ENCODE assay signal across 10 cellular contexts in genomic region chr12:53065470-53065869, GRCh38. TPM values are rescaled to one million over a fixed set of nuclear protein-coding genes. Genes with fewer than 3 reads are reported as not detected.
DNase-seq lines count a peak whose midpoint lies in the region; FAIRE-seq and TF ChIP-seq lines count a peak whose summit lies in the region.
"Had no signal": no experiment of that assay in that cellular context is flagged by ENCODE, and none has a peak within 500 bp of the region (broad histone marks: within the 10 kb centered on the region; RNA-seq: fewer than 3 reads in every experiment).

No MANE protein-coding gene starts in this region.

- TF ChIP-seq POLR2A in Peyer's patch (IDR thresholded peaks at IDR 0.05) (no peak), H1 (IDR thresholded peaks at IDR 0.05; ENCODE audit: control extremely low read depth in 1 of 2, low read depth in 2 of 2, low read length in 2 of 2) (no peak)

- H3K23ac ChIP-seq in H1 (ENCODE audit: insufficient read length) = no peak overlapping the region

- H3K9me3 ChIP-seq in Peyer's patch (no peaks in the 10 kb centered on the region), H1 (ENCODE audit: insufficient read depth in 2 of 2, low read depth in 1 of 2, low read length in 1 of 2) (no peaks in the 10 kb centered on the region), muscle layer of duodenum (ENCODE audit: control insufficient read depth in 1 of 2, low read length in 2 of 2) (no peaks in the 10 kb centered on the region), tibial artery (no peaks in the 10 kb centered on the region)
- H3K9me3 ChIP-seq: lower lobe of right lung had no signal

- H3K27me3 Mint-ChIP-seq in Calu3 (ENCODE audit: unreplicated experiment) = no peaks in the 10 kb centered on the region
- H3K27me3 Mint-ChIP-seq: stimulated activated naive CD8-positive, alpha-beta T cell treated with anti-CD3 and anti-CD28 coated beads, Interleukin-15, Interleukin-2, amounts not matched to agents 100 ng/mL and 50 ng/mL, for 24 hours had no signal

- peaks cover 24% of the 10 kb centered on the region for H3K4me1 Mint-ChIP-seq in Calu3 (ENCODE audit: low read depth, unreplicated experiment)

- WGBS in H1 (ENCODE audit: extremely low coverage in 1 of 2, insufficient coverage in 1 of 2, insufficient read length in 1 of 2, insufficient replicate concordance in 2 of 2, low coverage in 1 of 2, low lambda C conversion rate in 2 of 2, missing lambda C conversion rate in 1 of 2), 2 experiments = 85% methylated on average over 7 of the region's 7 CpGs; no CpG with 5 or more reads in 1 of the 2 experiments

- DNase-seq in Peyer's patch (peak in 1 of 3 donors; percentile 45), H1 (ENCODE audit: low read depth in 1 of 2, low spot score in 2 of 2) (no peak), tibial artery (peak; percentile 37 to 72), NCI-H82 (lab: John Stamatoyannopoulos, UW) (no peak), Calu3 (no peak), RKO (ENCODE audit: low spot score) (no peak)

- no peak for FAIRE-seq in H1 (lab: Jason Lieb, UNC)

- H4K20me1 ChIP-seq in H1 (replicated peaks in 1 of 2; ENCODE audit: control insufficient read depth in 1 of 2, insufficient read depth in 2 of 2, low read length in 2 of 2) = peaks cover 0 to 2% of the 10 kb centered on the region in 2 experiments

- H3K79me1 ChIP-seq in H1 (ENCODE audit: low read depth, low read length) = no peaks in the 10 kb centered on the region

- no peaks in the 10 kb centered on the region for H3K79me2 ChIP-seq in H1 (ENCODE audit: control insufficient read depth in 1 of 2, insufficient read depth in 2 of 2, low read length in 2 of 2)

- H2BK120ac ChIP-seq in H1 (replicated peaks; ENCODE audit: low read depth, low read length) = no peak overlapping the region

- peaks cover 23% of the 10 kb centered on the region for H3K36me3 Mint-ChIP-seq in Calu3 (ENCODE audit: insufficient read depth, unreplicated experiment)

- H3K27ac Mint-ChIP-seq in Calu3 (ENCODE audit: unreplicated experiment) = no peak overlapping the region

- H2AFZ ChIP-seq in H1 (ENCODE audit: low read length) = no peak overlapping the region

- H3K27ac ChIP-seq in Peyer's patch = peak overlapping the region in 3 of 4 donors; percentile 38 to 63 (median 50)
- H3K27ac ChIP-seq in H1 (ENCODE audit: low read depth, low read length) = no peak overlapping the region
- H3K27ac ChIP-seq in muscle layer of duodenum (ENCODE audit: low read length) = peak overlapping the region; percentile 14
- H3K27ac ChIP-seq in tibial artery = peak overlapping the region; percentile 93 to 99

- no peak overlapping the region for H3K18ac ChIP-seq in H1 (ENCODE audit: extremely low read depth, low read length)

- CTCF ChIA-PET in H1 (lab: Charles Lee; ENCODE audit: partially characterized antibody) (interaction anchor here (0.5 to 22.4 kb wide), 35 partner anchors 15 to 618 kb away, joined by 3 to 531 read pairs (median 5); partner anchors contain the start of genes CSAD, ESPL1, IGFBP6 and SOAT2), Calu3 (lab: Charles Lee) (interaction anchor here (0.6 to 2.1 kb wide), 10 partner anchors 11 to 230 kb away, joined by 3 to 39 read pairs (median 8); partner anchors contain the start of genes CSAD, IGFBP6, PFDN5 and SOAT2)

- H3K4me1 ChIP-seq in Peyer's patch (peaks cover 0 to 36% (median 2%) of the 10 kb centered on the region in 4 donors), H1 (replicated peaks in 1 of 4; ENCODE audit: control insufficient read depth in 3 of 4, insufficient read depth in 4 of 4, low read length in 3 of 4) (peaks cover 4 to 23% (median 6%) of the 10 kb centered on the region in 4 experiments), muscle layer of duodenum (ENCODE audit: control insufficient read depth in 1 of 2, insufficient read depth in 2 of 2, low read length in 2 of 2) (peaks cover 16 to 59% of the 10 kb centered on the region in 2 donors), tibial artery (peaks cover 0 to 98% (median 85%) of the 10 kb centered on the region in 4 donors)

- no TSS peak for BruUV-seq in Calu3 (replicated peaks; lab: Mats Ljungman, UMichigan)

- H2BK15ac ChIP-seq in H1 (ENCODE audit: low read length) = no peak overlapping the region

- H3K4me3 Mint-ChIP-seq in Calu3 (ENCODE audit: low read depth, unreplicated experiment) = no peak overlapping the region
- H3K4me3 Mint-ChIP-seq: stimulated activated naive CD8-positive, alpha-beta T cell treated with anti-CD3 and anti-CD28 coated beads, Interleukin-15, Interleukin-2, amounts not matched to agents 100 ng/mL and 50 ng/mL, for 24 hours had no signal

- H3K14ac ChIP-seq in H1 (ENCODE audit: insufficient read length) = no peak overlapping the region

- 0 out of 2 replicates have a peak overlapping the region, but pooled peaks have one; percentile 8 for H4K8ac ChIP-seq in H1 (ENCODE audit: extremely low read depth, insufficient read depth, low read length)

- no peak overlapping the region for H2BK5ac ChIP-seq in H1 (ENCODE audit: low read depth, low read length)

- TF ChIP-seq RAD21 in H1 (IDR thresholded peaks at IDR 0.05 in 1 of 2, conservative IDR thresholded peaks at IDR 0.05 in 1 of 2; ENCODE audit: low read depth in 2 of 2, low read length in 2 of 2) = no peak

- POLR2A ChIA-PET in H1 (lab: Charles Lee; ENCODE audit: partially characterized antibody) = interaction anchor here (0.6 to 2.8 kb wide), 13 partner anchors 8 to 94 kb away, joined by 3 to 16 read pairs (median 4); partner anchors contain the start of genes IGFBP6 and SPRYD3

- H2BK20ac ChIP-seq in H1 (ENCODE audit: low read length) = no peak overlapping the region

- no peak overlapping the region for H2AK5ac ChIP-seq in H1 (ENCODE audit: low read depth, low read length)

- no peaks in the 10 kb centered on the region for H3K23me2 ChIP-seq in H1 (ENCODE audit: low read depth, low read length)

- H2BK12ac ChIP-seq in H1 (ENCODE audit: low read depth, low read length) = no peak overlapping the region

- no peak overlapping the region for H4K5ac ChIP-seq in H1 (ENCODE audit: insufficient read length, low read depth, low read length)

- H3K4me3 ChIP-seq in Peyer's patch (no peak overlapping the region), H1 (ENCODE audit: extremely low read depth in 1 of 4, insufficient read depth in 2 of 4, low read depth in 3 of 4, low read length in 4 of 4) (no peak overlapping the region), muscle layer of duodenum (ENCODE audit: low read depth in 1 of 2, low read length in 2 of 2) (no peak overlapping the region), tibial artery (no peak overlapping the region)
- H3K4me3 ChIP-seq: lower lobe of right lung had no signal

- no peak overlapping the region for H3K4me2 ChIP-seq in H1 (ENCODE audit: insufficient read depth in 1 of 2, low read depth in 2 of 2, low read length in 2 of 2)

- no peak overlapping the region for H3K56ac ChIP-seq in H1 (replicated peaks; ENCODE audit: insufficient read length, low read depth, low read length)

- TF ChIP-seq CTCF in Peyer's patch (IDR thresholded peaks at IDR 0.05) (no peak), H1 (IDR thresholded peaks at IDR 0.05; ENCODE audit: control extremely low read depth in 1 of 3, insufficient read depth in 1 of 3, low read depth in 1 of 3, low read length in 3 of 3) (no peak), tibial artery (IDR thresholded peaks at IDR 0.05) (no peak), Calu3 (IDR thresholded peaks at IDR 0.05; ENCODE audit: unreplicated experiment) (no peak)

- H3K9ac ChIP-seq in H1 (replicated peaks in 1 of 4; ENCODE audit: extremely low read depth in 1 of 4, low read depth in 3 of 4, low read length in 3 of 4) = no peak overlapping the region

- no peak overlapping the region for H4K91ac ChIP-seq in H1 (replicated peaks; ENCODE audit: insufficient read length, low read length)

- H3K36me3 ChIP-seq in Peyer's patch = peaks cover 0 to 54% (median 0%) of the 10 kb centered on the region in 3 donors
- no peaks in the 10 kb centered on the region for H3K36me3 ChIP-seq in H1 (ENCODE audit: control insufficient read depth in 2 of 4, insufficient read depth in 4 of 4, low read length in 3 of 4)
- peaks cover 30 to 34% of the 10 kb centered on the region in 2 donors for H3K36me3 ChIP-seq in muscle layer of duodenum (ENCODE audit: control insufficient read depth in 1 of 2, insufficient read depth in 2 of 2, low read length in 2 of 2)
- peaks cover 29 to 90% (median 43%) of the 10 kb centered on the region in 3 donors for H3K36me3 ChIP-seq in tibial artery

- intact Hi-C loops in tibial artery (cut with DNase I; ENCODE audit: low total_unique reads) = loop anchor here (5.0 kb wide), 1 partner anchor 132 kb away; no protein-coding TSS in a partner anchor
- intact Hi-C loops in Calu3 (cut with micrococcal nuclease; ENCODE audit: unreplicated experiment) = loop anchor here (5.0 kb wide), 1 partner anchor 127 kb away; no protein-coding TSS in a partner anchor

- no peak overlapping the region for H3K4ac ChIP-seq in H1 (replicated peaks; ENCODE audit: insufficient read length, low read depth, low read length)

- no peak for TF ChIP-seq EP300 in H1 (IDR thresholded peaks at IDR 0.05; ENCODE audit: borderline replicate concordance in 1 of 2, low read depth in 2 of 2, low read length in 2 of 2)

- no peaks in the 10 kb centered on the region for H3K9me3 Mint-ChIP-seq in Calu3 (ENCODE audit: low read depth, unreplicated experiment)
- H3K9me3 Mint-ChIP-seq: stimulated activated naive CD8-positive, alpha-beta T cell treated with anti-CD3 and anti-CD28 coated beads, Interleukin-15, Interleukin-2, amounts not matched to agents 100 ng/mL and 50 ng/mL, for 24 hours had no signal

- no peaks in the 10 kb centered on the region for H3K27me3 ChIP-seq in Peyer's patch
- H3K27me3 ChIP-seq in H1 (replicated peaks in 1 of 4; ENCODE audit: control insufficient read depth in 3 of 4, extremely low read depth in 1 of 4, insufficient read depth in 3 of 4, low read length in 3 of 4) = peaks cover 0 to 2% (median 0%) of the 10 kb centered on the region in 4 experiments; a peak in 2 of 7 replicates
- no peaks in the 10 kb centered on the region for H3K27me3 ChIP-seq in muscle layer of duodenum (ENCODE audit: low read depth, low read length)
- no peaks in the 10 kb centered on the region for H3K27me3 ChIP-seq in tibial artery

RNA-seq across cellular contexts. Expression of gene SPRYD3, which starts 13.7 kb away (rescaled TPM):
- total RNA-seq in Peyer's patch = 10 to 100 TPM; 27.8 to 38.7 (median 34.8) TPM
- 6.6 and 6.8 TPM in 2 replicates for total RNA-seq in H1 (2021; fragmentation: NEBNext Ultra II Directional; extraction: Animal tissue kit (Norgen Biotek cat#: 25700))
- polyA plus RNA-seq in H1 (2011; rRNA removed) = 8.0 and 10.4 TPM in 2 replicates
- 7.4 TPM for polyA plus RNA-seq in H1 (2011; cell fraction: cytosol; rRNA removed)
- 10.8 TPM for polyA plus RNA-seq in H1 (2011; cell fraction: nucleus; rRNA removed)
- 4.9 to 8.7 TPM (median 6.7 TPM) in 4 replicates for polyA plus RNA-seq in H1 (2012, experiment 1 of 2)
- polyA plus RNA-seq in H1 (2012, experiment 2 of 2) = 6.0 TPM
- polyA plus RNA-seq in H1 (2013, experiment 1 of 2) = 3.4 TPM
- polyA plus RNA-seq in H1 (2013, experiment 2 of 2) = 4.0 TPM
- 7.9 and 9.9 TPM in 2 replicates for polyA minus RNA-seq in H1 (2011; rRNA and poly(A)+ RNA removed)
- polyA minus RNA-seq in H1 (2011; cell fraction: cytosol; rRNA and poly(A)+ RNA removed) = 4.6 TPM
- 7.6 TPM for polyA minus RNA-seq in H1 (2011; cell fraction: nucleus; rRNA and poly(A)+ RNA removed)
- total RNA-seq in Calu3 (2022) = 12.9 and 14.6 TPM in 2 replicates

RNA-seq across cellular contexts. Expression of gene TNS2, which starts 15.6 kb away (rescaled TPM):
- total RNA-seq in Peyer's patch (100 to 1,000 TPM in 3 of 4 donors, 10 to 100 TPM in 1; 29.2 to 274 (median 154) TPM), Calu3 (2022) (1.3 and 4.7 TPM in 2 replicates)
- 4.7 and 5.8 TPM in 2 replicates for total RNA-seq in H1 (2021; fragmentation: NEBNext Ultra II Directional; extraction: Animal tissue kit (Norgen Biotek cat#: 25700))
- polyA plus RNA-seq in H1 (2011; rRNA removed) = 2.8 and 5.0 TPM in 2 replicates
- 1.7 TPM for polyA plus RNA-seq in H1 (2011; cell fraction: cytosol; rRNA removed)
- polyA plus RNA-seq in H1 (2011; cell fraction: nucleus; rRNA removed) = 25.7 TPM
- 4.3 to 6.2 TPM (median 4.8 TPM) in 4 replicates for polyA plus RNA-seq in H1 (2012, experiment 1 of 2)
- polyA plus RNA-seq in H1 (2012, experiment 2 of 2) = 2.5 TPM
- 3.7 TPM for polyA plus RNA-seq in H1 (2013, experiment 1 of 2)
- 3.4 TPM for polyA plus RNA-seq in H1 (2013, experiment 2 of 2)
- 1.7 and 2.8 TPM in 2 replicates for polyA minus RNA-seq in H1 (2011; rRNA and poly(A)+ RNA removed)
- 10.8 TPM for polyA minus RNA-seq in H1 (2011; cell fraction: cytosol; rRNA and poly(A)+ RNA removed)
- 10.6 TPM for polyA minus RNA-seq in H1 (2011; cell fraction: nucleus; rRNA and poly(A)+ RNA removed)

RNA-seq across cellular contexts. Expression of gene IGFBP6, which starts 32.0 kb away (rescaled TPM):
- total RNA-seq in Peyer's patch = 100 to 1,000 TPM in 2 of 4 donors, 10 to 100 TPM in 2; 68.5 to 191 (median 128) TPM
- total RNA-seq in H1 (2021; fragmentation: NEBNext Ultra II Directional; extraction: Animal tissue kit (Norgen Biotek cat#: 25700)) = 13.7 and 16.4 TPM in 2 replicates
- 14.7 and 25.3 TPM in 2 replicates for polyA plus RNA-seq in H1 (2011; rRNA removed)
- polyA plus RNA-seq in H1 (2011; cell fraction: cytosol; rRNA removed) = 15.4 TPM
- 13.2 TPM for polyA plus RNA-seq in H1 (2011; cell fraction: nucleus; rRNA removed)
- polyA plus RNA-seq in H1 (2012, experiment 1 of 2) = 5.3 to 13.0 TPM (median 10.2 TPM) in 4 replicates
- 22.3 TPM for polyA plus RNA-seq in H1 (2012, experiment 2 of 2)
- 8.4 TPM for polyA plus RNA-seq in H1 (2013, experiment 1 of 2)
- 10.8 TPM for polyA plus RNA-seq in H1 (2013, experiment 2 of 2)
- polyA minus RNA-seq in H1 (2011; rRNA and poly(A)+ RNA removed) = 2.6 and 3.5 TPM in 2 replicates
- 2.9 TPM for polyA minus RNA-seq in H1 (2011; cell fraction: cytosol; rRNA and poly(A)+ RNA removed)
- 2.4 TPM for polyA minus RNA-seq in H1 (2011; cell fraction: nucleus; rRNA and poly(A)+ RNA removed)
- total RNA-seq in Calu3 (2022) = 25.4 and 67.0 TPM in 2 replicates

RNA-seq across cellular contexts. Expression of gene SOAT2, which starts 37.8 kb away (rescaled TPM):
- total RNA-seq in Peyer's patch = 10 to 100 TPM in 3 of 4 donors, not detected in 1; 13.3 to 55.0 (median 34.5) TPM
- total RNA-seq in H1 (2021; fragmentation: NEBNext Ultra II Directional; extraction: Animal tissue kit (Norgen Biotek cat#: 25700)) = not detected in 2 replicates
- polyA plus RNA-seq in H1 (2011; rRNA removed) = 0.08 and 0.13 TPM in 2 replicates
- polyA plus RNA-seq in H1 (2011; cell fraction: cytosol; rRNA removed) = 0.12 TPM
- 0.21 TPM for polyA plus RNA-seq in H1 (2011; cell fraction: nucleus; rRNA removed)
- polyA plus RNA-seq in H1 (2012, experiment 1 of 2) = not detected in 4 replicates
- polyA plus RNA-seq in H1 (2012, experiment 2 of 2) = not detected
- 0.04 TPM for polyA plus RNA-seq in H1 (2013, experiment 1 of 2)
- not detected for polyA plus RNA-seq in H1 (2013, experiment 2 of 2)
- polyA minus RNA-seq in H1 (2011; rRNA and poly(A)+ RNA removed) = not detected in 2 replicates
- not detected for polyA minus RNA-seq in H1 (2011; cell fraction: cytosol; rRNA and poly(A)+ RNA removed)
- polyA minus RNA-seq in H1 (2011; cell fraction: nucleus; rRNA and poly(A)+ RNA removed) = not detected
- total RNA-seq in Calu3 (2022) = not detected in 2 replicates
- total RNA-seq: lower lobe of right lung, omental fat pad had no signal

RNA-seq across cellular contexts. Expression of gene EIF4B, which starts 59.2 kb away (rescaled TPM):
- 100 to 1,000 TPM; 234 to 531 (median 250) TPM for total RNA-seq in Peyer's patch
- 811 and 816 TPM in 2 replicates for total RNA-seq in H1 (2021; fragmentation: NEBNext Ultra II Directional; extraction: Animal tissue kit (Norgen Biotek cat#: 25700))
- 269 and 307 TPM in 2 replicates for polyA plus RNA-seq in H1 (2011; rRNA removed)
- 530 TPM for polyA plus RNA-seq in H1 (2011; cell fraction: cytosol; rRNA removed)
- polyA plus RNA-seq in H1 (2011; cell fraction: nucleus; rRNA removed) = 680 TPM
- polyA plus RNA-seq in H1 (2012, experiment 1 of 2) = 514 to 624 TPM (median 554 TPM) in 4 replicates
- 45.7 TPM for polyA plus RNA-seq in H1 (2012, experiment 2 of 2)
- 453 TPM for polyA plus RNA-seq in H1 (2013, experiment 1 of 2)
- polyA plus RNA-seq in H1 (2013, experiment 2 of 2) = 431 TPM
- polyA minus RNA-seq in H1 (2011; rRNA and poly(A)+ RNA removed) = 939 and 1,134 TPM in 2 replicates
- 559 TPM for polyA minus RNA-seq in H1 (2011; cell fraction: cytosol; rRNA and poly(A)+ RNA removed)
- 516 TPM for polyA minus RNA-seq in H1 (2011; cell fraction: nucleus; rRNA and poly(A)+ RNA removed)
- total RNA-seq in Calu3 (2022) = 242 and 272 TPM in 2 replicates

Comparison
In these comparisons a context has a peak if more than half of its experiments do, and no peak if none do; other contexts are left out.
1. DNase-seq: peak in tibial artery (2 of 2); none in H1 (0 of 2), NCI-H82 (single experiment), Calu3 (single experiment) and RKO (single experiment).